ENCODE assay signal across 17 cellular contexts in the genomic region with DNA sequence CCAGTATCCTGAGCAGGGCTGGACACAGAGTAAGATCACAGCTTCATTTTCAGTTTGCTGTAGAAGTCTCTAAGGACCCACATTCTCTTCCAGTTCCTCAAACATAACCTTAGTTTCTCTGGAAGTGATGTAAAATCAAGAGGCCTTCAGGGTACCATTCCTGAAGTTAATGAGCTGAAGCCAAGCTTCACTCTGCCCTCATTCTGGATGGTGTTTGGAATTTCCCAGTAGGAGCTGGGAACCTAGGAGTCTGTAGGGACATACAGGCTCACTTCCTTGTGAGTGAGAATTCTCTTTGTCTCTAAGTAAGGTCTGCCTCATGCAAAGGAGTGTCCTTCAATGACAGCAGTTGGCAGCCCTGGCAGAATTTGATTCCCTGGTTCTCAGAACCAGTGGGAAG.
DNase-seq lines count a peak whose midpoint lies in the region; ATAC-seq, FAIRE-seq and TF ChIP-seq lines count a peak whose summit lies in the region.
"Had no signal": no experiment of that assay in that cellular context is flagged by ENCODE, and none has a peak within 500 bp of the region (broad histone marks: within the 10 kb centered on the region; RNA-seq: fewer than 3 reads in every experiment).

No MANE protein-coding gene starts in this region.

- no peak for TF ChIP-seq RAD21 in IMR-90 (IDR thresholded peaks at IDR 0.05; ENCODE audit: low read length)

- intact Hi-C loops in IMR-90 (cut with micrococcal nuclease) (loop anchor here (5.0 kb wide), 1 partner anchor 385 kb away; no protein-coding TSS in a partner anchor), lower leg skin (cut with DNase I; ENCODE audit: low total_unique reads) (no loop called here)

- H3K4me1 ChIP-seq in IMR-90 (ENCODE audit: control insufficient read depth, insufficient read depth, low read length) (peaks cover 4% of the 10 kb centered on the region; the same call in 1 of the 2 replicates), keratinocyte (ENCODE audit: control insufficient read depth, extremely low read depth, insufficient read depth, low read length) (peaks cover 26% of the 10 kb centered on the region), mesenchymal stem cell (ENCODE audit: control insufficient read depth, insufficient read depth, low read depth, low read length) (peaks cover 12% of the 10 kb centered on the region)

- H3K27me3 ChIP-seq in IMR-90 (ENCODE audit: control insufficient read depth, insufficient read depth, low read length) (no peaks in the 10 kb centered on the region), keratinocyte (ENCODE audit: control insufficient read depth, extremely low read depth, insufficient read depth, low read length) (no peaks in the 10 kb centered on the region), mesenchymal stem cell (ENCODE audit: control insufficient read depth in 1 of 2, insufficient read depth in 1 of 2, low read length in 2 of 2) (no peaks in the 10 kb centered on the region)
- H3K27me3 ChIP-seq: BE2C had no signal

- no peak overlapping the region for H3K56ac ChIP-seq in IMR-90 (ENCODE audit: extremely low read depth, insufficient read depth, low read length)

- H3K23ac ChIP-seq in IMR-90 (ENCODE audit: low read depth, low read length) (no peak overlapping the region), mesenchymal stem cell (ENCODE audit: low read length in 2 of 2) (no peak overlapping the region)

- 0 out of 2 replicates have a peak overlapping the region, but pooled peaks have one; percentile 25 for H2AK5ac ChIP-seq in IMR-90 (ENCODE audit: low read depth, low read length)
- no peak overlapping the region for H2AK5ac ChIP-seq in mesenchymal stem cell (ENCODE audit: low read length, severe bottlenecking)

- H3K4me3 ChIP-seq in IMR-90 (ENCODE audit: insufficient read depth, low read depth, low read length) (no peak overlapping the region), keratinocyte (ENCODE audit: control insufficient read depth in 2 of 3, extremely low read depth in 1 of 3, insufficient read depth in 2 of 3, low read depth in 1 of 3, low read length in 3 of 3) (no peak overlapping the region), mesenchymal stem cell (ENCODE audit: insufficient read depth in 1 of 2, low read depth in 1 of 2, low read length in 2 of 2) (no peak overlapping the region), lower leg skin (ENCODE audit: low read depth, poor library complexity, severe bottlenecking) (no peak overlapping the region)
- H3K4me3 ChIP-seq: GM23248 had no signal

- no TSS peak for BruUV-seq in IMR-90 (replicated peaks; lab: Mats Ljungman, UMichigan)

- H2AK9ac ChIP-seq in IMR-90 (replicated peaks; ENCODE audit: low read depth, low read length, poor library complexity) = no peak overlapping the region

- FAIRE-seq in keratinocyte (lab: Jason Lieb, UNC) = peak; percentile 71
- FAIRE-seq: A204.1, H54, HepG2 had no signal

- H3K4ac ChIP-seq in IMR-90 (ENCODE audit: low read depth, low read length) (peak overlapping the region; percentile 8; the same call in 1 of the 2 replicates), mesenchymal stem cell (ENCODE audit: low read depth in 1 of 2, low read length in 2 of 2) (no peak overlapping the region)

- H2BK20ac ChIP-seq in IMR-90 (ENCODE audit: low read depth, low read length) = 0 out of 2 replicates have a peak overlapping the region, but pooled peaks have one; percentile 30

- H3K9me3 ChIP-seq in IMR-90 (ENCODE audit: control insufficient read depth, insufficient read depth, low read length) (no peaks in the 10 kb centered on the region), keratinocyte (ENCODE audit: control insufficient read depth, low read depth, low read length) (no peaks in the 10 kb centered on the region), mesenchymal stem cell (ENCODE audit: control insufficient read depth, low read length) (no peaks in the 10 kb centered on the region)
- H3K9me3 ChIP-seq: BE2C had no signal

- H3K36me3 ChIP-seq in IMR-90 (ENCODE audit: control insufficient read depth, insufficient read depth, low read length) = peaks cover 3% of the 10 kb centered on the region; the same call in 1 of the 2 replicates
- H3K36me3 ChIP-seq in keratinocyte (ENCODE audit: control insufficient read depth in 2 of 2, extremely low read depth in 1 of 2, insufficient read depth in 2 of 2, low read length in 2 of 2) = peaks cover 0 to 6% of the 10 kb centered on the region in 2 experiments
- H3K36me3 ChIP-seq in mesenchymal stem cell (ENCODE audit: control insufficient read depth in 1 of 2, insufficient read depth in 2 of 2, low read depth in 1 of 2, low read length in 2 of 2) = peaks cover 0 to 8% of the 10 kb centered on the region in 2 experiments

- H3K14ac ChIP-seq in IMR-90 (replicated peaks; ENCODE audit: low read depth, low read length) (no peak overlapping the region; the same call in 1 of the 2 replicates), mesenchymal stem cell (ENCODE audit: low read length in 2 of 2) (peak overlapping the region in 1 of 2 experiments; percentile 23)

- POLR2A ChIA-PET in IMR-90 (lab: Charles Lee; ENCODE audit: unreplicated experiment) = no interaction called here

- H4K20me1 ChIP-seq in IMR-90 (ENCODE audit: insufficient read depth, low read length) (no peaks in the 10 kb centered on the region), keratinocyte (ENCODE audit: control insufficient read depth, extremely low read depth, insufficient read depth, low read length) (no peaks in the 10 kb centered on the region)

- no peak overlapping the region for H3K9ac ChIP-seq in IMR-90 (ENCODE audit: low read depth, low read length)
- no peak overlapping the region for H3K9ac ChIP-seq in keratinocyte (ENCODE audit: control insufficient read depth, extremely low read depth, insufficient read depth, low read length)
- H3K9ac ChIP-seq in mesenchymal stem cell (ENCODE audit: low read length) = no peak overlapping the region
- H3K9ac ChIP-seq: GM23248 had no signal

- H3K79me1 ChIP-seq in IMR-90 (ENCODE audit: low read depth in 1 of 2, low read length in 2 of 2) = no peaks in the 10 kb centered on the region
- H3K79me1 ChIP-seq in mesenchymal stem cell (replicated peaks; ENCODE audit: low read length, poor library complexity, severe bottlenecking) = no peaks in the 10 kb centered on the region

- H2BK120ac ChIP-seq in IMR-90 (ENCODE audit: low read depth, low read length) (0 out of 2 replicates have a peak overlapping the region, but pooled peaks have one; percentile 2), mesenchymal stem cell (ENCODE audit: low read depth, low read length) (no peak overlapping the region)

- 0 out of 2 replicates have a peak overlapping the region, but pooled peaks have one; percentile 6 for H4K91ac ChIP-seq in IMR-90 (ENCODE audit: insufficient read depth, low read depth, low read length)
- no peak overlapping the region for H4K91ac ChIP-seq in mesenchymal stem cell (ENCODE audit: low read length)

- DNase-seq in IMR-90 (no peak), keratinocyte (ENCODE audit: low read depth, low spot score) (no peak), mesenchymal stem cell (no peak), OCI-M1 (lab: John Stamatoyannopoulos, UW) (no peak), lower leg skin (ENCODE audit: low spot score in 2 of 2) (no peak), NCI-H526 (lab: John Stamatoyannopoulos, UW) (no peak), NCI-H748 treated with DMSO at 0.1 percent for 48 hours (lab: John Stamatoyannopoulos, UW) (no peak)
- DNase-seq: BE2C; CD4-positive, alpha-beta memory T cell; DND-41; GF-D8; GM23248 had no signal

- H3K9me1 ChIP-seq in IMR-90 (ENCODE audit: insufficient read depth, low read length) = peaks cover 3% of the 10 kb centered on the region; the same call in 1 of the 2 replicates
- H3K9me1 ChIP-seq in keratinocyte (ENCODE audit: control insufficient read depth, extremely low read depth, insufficient read depth, low read length) = no peaks in the 10 kb centered on the region

- H3K18ac ChIP-seq in IMR-90 (ENCODE audit: low read depth, low read length) (no peak overlapping the region), mesenchymal stem cell (ENCODE audit: low read depth in 1 of 2, low read length in 2 of 2) (no peak overlapping the region)

- no peaks in the 10 kb centered on the region for H3K79me2 ChIP-seq in keratinocyte (ENCODE audit: control insufficient read depth, insufficient read depth, low read length)

- in situ Hi-C loops in IMR-90 (cut with MboI; ENCODE audit: low sequenced_read_pairs) = no loop called here

- no peak for ATAC-seq in IMR-90 (ENCODE audit: low read depth)
- ATAC-seq: HCT116, HepG2 had no signal

- TF ChIP-seq CTCF in IMR-90 (conservative IDR thresholded peaks at IDR 0.05; ENCODE audit: low read depth, low read length) (no peak), keratinocyte (optimal IDR thresholded peaks at IDR 0.05 in 1 of 3, IDR thresholded peaks at IDR 0.05 in 1 of 3, conservative IDR thresholded peaks at IDR 0.05 in 1 of 3; ENCODE audit: extremely low read depth in 1 of 3, insufficient read depth in 2 of 3, low read length in 3 of 3) (no peak), lower leg skin (IDR thresholded peaks at IDR 0.05) (no peak)

- H3K27ac ChIP-seq in IMR-90 (ENCODE audit: insufficient read depth, low read length) (no peak overlapping the region), keratinocyte (ENCODE audit: control insufficient read depth, insufficient read depth, low read length) (no peak overlapping the region), mesenchymal stem cell (ENCODE audit: low read length, poor library complexity, severe bottlenecking) (peak overlapping the region; percentile 16)
- H3K27ac ChIP-seq: C4-2B, GM23248 had no signal

- dilution Hi-C loops in IMR-90 (cut with HindIII; ENCODE audit: low sequenced_read_pairs, unreplicated experiment) = no loop called here
- dilution Hi-C loops in keratinocyte (cut with MboI; ENCODE audit: extremely low pct_ligation_motif_present, low sequenced_read_pairs) = no loop called here

- H2BK15ac ChIP-seq in IMR-90 (ENCODE audit: low read depth, low read length) (peak overlapping the region; percentile 77; the same call in 2 of the 3 replicates), mesenchymal stem cell (ENCODE audit: low read depth, poor library complexity, severe bottlenecking) (no peak overlapping the region)

- H2BK5ac ChIP-seq in IMR-90 (ENCODE audit: low read depth, low read length, poor library complexity, severe bottlenecking) (no peak overlapping the region), mesenchymal stem cell (ENCODE audit: low read depth, low read length, poor library complexity, severe bottlenecking) (no peak overlapping the region)

- no peak overlapping the region for H4K5ac ChIP-seq in IMR-90 (ENCODE audit: low read depth, low read length)

- CTCF ChIA-PET in IMR-90 (lab: Yijun Ruan, JAX) = interaction anchor here (1.5 to 1.9 kb wide), 2 partner anchors 18 to 96 kb away, joined by 4 read pairs; no protein-coding TSS in a partner anchor

- TF ChIP-seq POLR2A in IMR-90 (IDR thresholded peaks at IDR 0.05; ENCODE audit: low read depth, low read length) (no peak), lower leg skin (IDR thresholded peaks at IDR 0.05) (no peak)

- no peak overlapping the region for H2AFZ ChIP-seq in IMR-90 (replicated peaks; ENCODE audit: low read length, poor library complexity)
- no peak overlapping the region for H2AFZ ChIP-seq in keratinocyte (ENCODE audit: control insufficient read depth, low read length)
- H2AFZ ChIP-seq in mesenchymal stem cell (ENCODE audit: low read depth, low read length) = no peak overlapping the region
- H2AFZ ChIP-seq: GM23248 had no signal

- H2BK12ac ChIP-seq in mesenchymal stem cell (ENCODE audit: low read length in 2 of 2) = no peak overlapping the region

- no peak overlapping the region for H3K4me2 ChIP-seq in IMR-90 (ENCODE audit: low read depth, low read length)
- H3K4me2 ChIP-seq in keratinocyte (ENCODE audit: control insufficient read depth, extremely low read depth, insufficient read depth, low read depth, low read length) = no peak overlapping the region
- no peak overlapping the region for H3K4me2 ChIP-seq in mesenchymal stem cell (ENCODE audit: low read length, poor library complexity, severe bottlenecking)

- H4K8ac ChIP-seq in IMR-90 (ENCODE audit: low read depth in 2 of 2, low read length in 2 of 2) = no peak overlapping the region
- H4K8ac ChIP-seq in mesenchymal stem cell (ENCODE audit: low read length) = no peak overlapping the region
